In genomic region chr6:46652232-46652602, GRCh38 we compare ENCODE assay signal across 8 cellular contexts. TPM values are rescaled to one million over a fixed set of nuclear protein-coding genes. Genes with fewer than 3 reads are reported as not detected.
DNase-seq lines count a peak whose midpoint lies in the region; ATAC-seq and TF ChIP-seq lines count a peak whose summit lies in the region.

No MANE protein-coding gene starts in this region.

- CTCF ChIA-PET in CD8-positive, alpha-beta T cell (lab: Charles Lee), result no interaction called here
- CTCF ChIA-PET in OCI-LY7 (lab: Charles Lee; ENCODE audit: unreplicated experiment), result no interaction called here

- no peaks in the 10 kb centered on the region for H3K9me2 ChIP-seq in OCI-LY7 (ENCODE audit: insufficient read depth, low read length)

- H3K27ac Mint-ChIP-seq in CD8-positive, alpha-beta T cell, result no peak overlapping the region
- H3K27ac Mint-ChIP-seq in endothelial cell (ENCODE audit: unreplicated experiment), result no peak overlapping the region

- H3K9me3 ChIP-seq in CD8-positive, alpha-beta T cell (ENCODE audit: low read length), result no peaks in the 10 kb centered on the region
- H3K9me3 ChIP-seq in OCI-LY7 (ENCODE audit: low read length) (peaks cover under 1% of the 10 kb centered on the region; the same call in 1 of the 2 replicates), neutrophil (no peaks in the 10 kb centered on the region)

- no peaks in the 10 kb centered on the region for H3K27me3 ChIP-seq in CD8-positive, alpha-beta T cell (ENCODE audit: insufficient read depth, low read length)
- peaks cover 61% of the 10 kb centered on the region for H3K27me3 ChIP-seq in neutrophil

- H3K9me3 Mint-ChIP-seq in CD8-positive, alpha-beta T cell, result no peaks in the 10 kb centered on the region
- no peaks in the 10 kb centered on the region for H3K9me3 Mint-ChIP-seq in endothelial cell (ENCODE audit: unreplicated experiment)

- no peaks in the 10 kb centered on the region for H4K20me1 ChIP-seq in OCI-LY7 (ENCODE audit: insufficient read depth, low read length)

- H3K36me3 Mint-ChIP-seq in CD8-positive, alpha-beta T cell, result peaks cover 2% of the 10 kb centered on the region
- no peaks in the 10 kb centered on the region for H3K36me3 Mint-ChIP-seq in endothelial cell (ENCODE audit: low read depth, unreplicated experiment)

- no peak overlapping the region for H3K27ac ChIP-seq in CD8-positive, alpha-beta T cell (ENCODE audit: low read depth, low read length)
- H3K27ac ChIP-seq in OCI-LY7 (ENCODE audit: low read depth, low read length, poor library complexity, severe bottlenecking) (peak overlapping the region; percentile 96), neutrophil (no peak overlapping the region)

- peaks cover 40% of the 10 kb centered on the region for H3K27me3 Mint-ChIP-seq in CD8-positive, alpha-beta T cell (ENCODE audit: low read depth)
- H3K27me3 Mint-ChIP-seq in endothelial cell (ENCODE audit: unreplicated experiment), result no peaks in the 10 kb centered on the region

- H3K79me2 ChIP-seq in OCI-LY7 (ENCODE audit: insufficient read depth, low read depth, low read length), result peaks cover 90% of the 10 kb centered on the region

- H3K4me3 Mint-ChIP-seq in CD8-positive, alpha-beta T cell, result peak overlapping the region; percentile 86
- H3K4me3 Mint-ChIP-seq in endothelial cell (ENCODE audit: unreplicated experiment), result peak overlapping the region; percentile 96

- H3K4me1 Mint-ChIP-seq in CD8-positive, alpha-beta T cell (ENCODE audit: low read depth), result peaks cover 17% of the 10 kb centered on the region
- H3K4me1 Mint-ChIP-seq in endothelial cell (ENCODE audit: unreplicated experiment), result peaks cover 14% of the 10 kb centered on the region

- TSS peak; percentile 86 for BruUV-seq in OCI-LY7 (replicated peaks; lab: Mats Ljungman, UMichigan)

- POLR2A ChIA-PET in CD8-positive, alpha-beta T cell (lab: Charles Lee), result no interaction called here
- POLR2A ChIA-PET in OCI-LY7 (lab: Charles Lee), result interaction anchor here (0.7 to 3.8 kb wide), 7 partner anchors 11 to 594 kb away, joined by 3 to 21 read pairs (median 3); no protein-coding TSS in a partner anchor

- peak overlapping the region; percentile 78 for H3K4me2 ChIP-seq in OCI-LY7 (ENCODE audit: low read length)

- intact Hi-C loops in CD8-positive, alpha-beta T cell (cut with DNase I, micrococcal nuclease), result no loop called here
- intact Hi-C loops in OCI-LY7 (cut with micrococcal nuclease; ENCODE audit: unreplicated experiment), result loop anchor here (1.0 to 10.0 kb wide), 5 partner anchors 15 to 825 kb away; partner anchors contain the start of gene CD2AP

- H3K4me1 ChIP-seq in CD8-positive, alpha-beta T cell (ENCODE audit: insufficient read depth, low read length), result peaks cover 5% of the 10 kb centered on the region
- H3K4me1 ChIP-seq in OCI-LY7 (ENCODE audit: insufficient read depth, low read length, poor library complexity, severe bottlenecking) (peaks cover 15% of the 10 kb centered on the region), neutrophil (ENCODE audit: control insufficient read depth in 1 of 2, insufficient read depth in 1 of 2, low read depth in 1 of 2, low read length in 1 of 2) (peaks cover 5 to 15% of the 10 kb centered on the region in 2 experiments)

- ATAC-seq in CD8-positive, alpha-beta T cell, result no peak

- H2AFZ ChIP-seq in OCI-LY7 (ENCODE audit: low read length), result no peak overlapping the region

- no peak for DNase-seq in CD8-positive, alpha-beta T cell
- DNase-seq in OCI-LY7 (ENCODE audit: low spot score), result no peak
- no peak for DNase-seq in endothelial cell (ENCODE audit: low spot score)
- DNase-seq in T1000 (lab: John Stamatoyannopoulos, UW), result no peak
- DNase-seq in NCI-H187 (lab: John Stamatoyannopoulos, UW), result no peak
- no peak for DNase-seq in NCI-H1092 (lab: John Stamatoyannopoulos, UW)
- DNase-seq in NCI-H146 treated with DMSO at 0.1 percent for 48 hours (lab: John Stamatoyannopoulos, UW; ENCODE audit: unreplicated experiment), result no peak

- H3K36me3 ChIP-seq in CD8-positive, alpha-beta T cell (ENCODE audit: insufficient read depth, low read length), result no peaks in the 10 kb centered on the region
- H3K36me3 ChIP-seq in OCI-LY7 (ENCODE audit: insufficient read depth, low read length) (peaks cover 20% of the 10 kb centered on the region), neutrophil (no peaks in the 10 kb centered on the region)

- no peak for TF ChIP-seq CTCF in CD8-positive, alpha-beta T cell (IDR thresholded peaks at IDR 0.05)
- TF ChIP-seq CTCF in OCI-LY7 (conservative IDR thresholded peaks at IDR 0.05; ENCODE audit: low read length), result no peak
- TF ChIP-seq CTCF in endothelial cell (IDR thresholded peaks at IDR 0.05; ENCODE audit: unreplicated experiment), result no peak
- TF ChIP-seq CTCF in neutrophil (IDR thresholded peaks at IDR 0.05), result no peak

- peak overlapping the region; percentile 80 for H3K4me3 ChIP-seq in CD8-positive, alpha-beta T cell (ENCODE audit: low read depth, low read length)
- peak overlapping the region; percentile 85 for H3K4me3 ChIP-seq in OCI-LY7 (ENCODE audit: low read depth, low read length, poor library complexity, severe bottlenecking)
- peak overlapping the region; percentile 64 to 73 for H3K4me3 ChIP-seq in neutrophil (ENCODE audit: low read depth in 1 of 2, low read length in 1 of 2)

RNA-seq across cellular contexts. Expression of gene CYP39A1, which starts 0.4 kb away (rescaled TPM):
- not detected for total RNA-seq in CD8-positive, alpha-beta T cell
- 13.4 and 15.4 TPM in 2 replicates for total RNA-seq in OCI-LY7 (2014; rRNA removed; shearing (Covaris generic))
- total RNA-seq in OCI-LY7 (2022) (22.6 and 24.5 TPM in 2 replicates), endothelial cell (ENCODE audit: unreplicated experiment) (2.5 TPM)

RNA-seq across cellular contexts. Expression of gene SLC25A27, which starts 0.6 kb away (rescaled TPM):
- under 1 TPM in 1 of 2 experiments, not detected in 1; 0.28 TPM for total RNA-seq in CD8-positive, alpha-beta T cell
- 155 and 175 TPM in 2 replicates for total RNA-seq in OCI-LY7 (2014; rRNA removed; shearing (Covaris generic))
- total RNA-seq in OCI-LY7 (2022) (157 and 203 TPM in 2 replicates), endothelial cell (ENCODE audit: unreplicated experiment) (4.7 TPM)

RNA-seq across cellular contexts. Expression of gene TDRD6, which starts 35.5 kb away (rescaled TPM):
- total RNA-seq in CD8-positive, alpha-beta T cell, result not detected
- 3.5 and 4.6 TPM in 2 replicates for total RNA-seq in OCI-LY7 (2014; rRNA removed; shearing (Covaris generic))
- total RNA-seq in OCI-LY7 (2022) (4.0 and 4.5 TPM in 2 replicates), endothelial cell (ENCODE audit: unreplicated experiment) (0.21 TPM)

Comparison
In these comparisons a context has a peak if more than half of its experiments do, and no peak if none do; other contexts are left out.
1. RNA of gene SLC25A27, which starts 0.6 kb away (total RNA-seq): 155 to 203 TPM in OCI-LY7; 4.7 TPM in endothelial cell (single experiment) and 0.28 TPM in CD8-positive, alpha-beta T cell; every median in the first group is over 10 times any median in the second.
2. Peak in every context shown above with its lines, with median percentiles within 50 percentile points of each other: H3K4me3 ChIP-seq.